Comparison of ENCODE assay signal across 17 cellular contexts in the genomic region with DNA sequence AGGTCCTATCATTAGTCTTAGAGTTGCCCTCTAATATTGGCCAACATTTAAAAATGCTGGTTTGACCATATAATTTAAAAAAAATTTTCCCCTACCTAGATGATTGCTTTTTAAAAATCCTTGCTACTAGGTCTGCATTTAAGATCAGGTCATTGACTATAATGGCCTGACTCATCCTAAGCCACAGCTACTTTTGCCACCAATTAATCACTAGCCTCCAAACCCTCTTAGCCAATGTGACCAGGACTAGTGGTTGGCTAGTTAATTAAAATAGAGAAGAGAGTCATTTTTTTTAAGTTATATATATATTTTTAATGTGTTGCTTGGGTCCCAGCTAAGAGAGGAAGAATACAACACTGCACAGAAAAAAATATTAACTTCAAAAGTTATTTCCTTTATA. TPM values are rescaled to one million over a fixed set of nuclear protein-coding genes. Genes with fewer than 3 reads are reported as not detected.
DNase-seq lines count a peak whose midpoint lies in the region; TF ChIP-seq lines count a peak whose summit lies in the region.
"Had no signal": no experiment of that assay in that cellular context is flagged by ENCODE, and none has a peak within 500 bp of the region (broad histone marks: within the 10 kb centered on the region; RNA-seq: fewer than 3 reads in every experiment).

No MANE protein-coding gene starts in this region.

- no peaks in the 10 kb centered on the region for H3K27me3 Mint-ChIP-seq in HFFc6 (ENCODE audit: insufficient read depth)
- H3K27me3 Mint-ChIP-seq: CD4-positive, CD25-positive, alpha-beta regulatory T cell had no signal

- no peak overlapping the region for H3K4me3 ChIP-seq in foreskin fibroblast (ENCODE audit: low read depth in 1 of 2, low read length in 2 of 2)
- H3K4me3 ChIP-seq: A549 had no signal

- no peaks in the 10 kb centered on the region for H3K9me3 Mint-ChIP-seq in HFFc6
- H3K9me3 Mint-ChIP-seq: CD4-positive, CD25-positive, alpha-beta regulatory T cell had no signal

- H3K27ac Mint-ChIP-seq in HFFc6 = no peak overlapping the region
- H3K27ac Mint-ChIP-seq: CD4-positive, CD25-positive, alpha-beta regulatory T cell had no signal

- peaks cover 12% of the 10 kb centered on the region for H3K36me3 Mint-ChIP-seq in HFFc6 (ENCODE audit: low read depth)

- H3K4me1 Mint-ChIP-seq in HFFc6 (ENCODE audit: low read depth) = no peaks in the 10 kb centered on the region

- H3K4me3 Mint-ChIP-seq in HFFc6 = no peak overlapping the region
- H3K4me3 Mint-ChIP-seq: CD4-positive, CD25-positive, alpha-beta regulatory T cell had no signal

- TF ChIP-seq CTCF in HFFc6 (IDR thresholded peaks at IDR 0.05) (no peak), foreskin fibroblast (IDR thresholded peaks at IDR 0.05; ENCODE audit: low read depth, low read length) (no peak)

- DNase-seq in AG08395 (ENCODE audit: low spot score) (peak; percentile 5), HFFc6 (peak; percentile 5), RPMI7951 (ENCODE audit: low read depth) (peak; percentile 3), foreskin fibroblast (peak; percentile 1 to 6), NCI-H1417 treated with DMSO at 0.1 percent for 48 hours (lab: John Stamatoyannopoulos, UW) (no peak), nucleus accumbens (lab: John Stamatoyannopoulos, UW) (no peak), NCI-H2171 (lab: John Stamatoyannopoulos, UW) (no peak), kidney glomerular epithelial cell (lab: John Stamatoyannopoulos, UW) (no peak)
- DNase-seq: CD4-positive, CD25-positive, alpha-beta regulatory T cell; DMS79 treated with DMSO at 0.1 percent for 48 hours; KBM-7; NCI-H1417; NCI-H2081; NCI-H226; NCI-H526; SK-N-SH had no signal

RNA-seq across cellular contexts. Expression of a gene that starts 57.5 kb away (rescaled TPM):
- total RNA-seq in HFFc6 (2021; fragmentation: NEBNext Ultra II Directional; extraction: Animal tissue kit (Norgen Biotek cat#: 25700)) = 10 to 100 TPM; 11.8 to 14.5 (median 13.3) TPM
- 19.3 and 21.6 TPM in 2 replicates for total RNA-seq in RPMI7951 (2014; rRNA removed; shearing (Covaris generic))

RNA-seq across cellular contexts. Expression of a gene that starts 57.5 kb away (rescaled TPM):
- 1 to 10 TPM; 4.6 to 6.2 (median 5.4) TPM for total RNA-seq in HFFc6 (2021; fragmentation: NEBNext Ultra II Directional; extraction: Animal tissue kit (Norgen Biotek cat#: 25700))
- total RNA-seq in RPMI7951 (2014; rRNA removed; shearing (Covaris generic)) = 9.5 and 10.0 TPM in 2 replicates

Comparison
In these comparisons a context has a peak if more than half of its experiments do, and no peak if none do; other contexts are left out.
1. DNase-seq: peak in AG08395 (single experiment), HFFc6 (single experiment), RPMI7951 (single experiment) and foreskin fibroblast (2 of 2); none in NCI-H1417 treated with DMSO at 0.1 percent for 48 hours (single experiment), nucleus accumbens (0 of 56), NCI-H2171 (single experiment) and kidney glomerular epithelial cell (single experiment).